Comparison of ENCODE assay signal across 7 cellular contexts in the genomic region with DNA sequence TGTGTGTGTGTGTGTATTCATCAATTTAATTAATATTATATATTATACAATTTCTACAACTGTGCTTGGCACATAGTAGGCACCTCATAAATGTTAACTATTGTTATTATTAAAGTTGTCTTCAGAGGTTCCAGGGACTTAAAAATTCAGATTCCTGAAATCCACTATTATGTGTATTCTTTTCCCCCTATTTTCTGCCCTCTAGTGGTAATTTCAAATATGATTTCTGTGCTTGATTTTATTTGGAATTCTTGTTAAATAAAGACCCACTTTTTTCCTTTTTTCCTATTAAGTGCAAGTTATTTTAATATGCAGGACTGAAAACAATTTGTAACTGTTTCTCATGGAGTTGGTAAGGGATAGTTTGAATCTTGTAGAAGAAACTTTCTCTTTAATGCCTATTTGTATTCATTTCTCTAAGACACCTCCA.
DNase-seq lines count a peak whose midpoint lies in the region; FAIRE-seq and TF ChIP-seq lines count a peak whose summit lies in the region.
"Not testable (repeated sequence)": the region's sequence is repeated elsewhere in the genome, so short reads cannot be mapped to it uniquely, and the experiment has no call there.

No MANE protein-coding gene starts in this region.

- H3K27ac ChIP-seq in DOHH2 (ENCODE audit: low read depth, low read length); keratinocyte (ENCODE audit: control insufficient read depth, insufficient read depth, low read length); neural progenitor cell: not testable (repeated sequence)

- not testable (repeated sequence) for H3K9me3 ChIP-seq in DOHH2 (ENCODE audit: control insufficient read depth, insufficient read depth, low read length); Loucy (ENCODE audit: insufficient read depth, low read depth, low read length); keratinocyte (ENCODE audit: control insufficient read depth, low read depth, low read length); neural progenitor cell (ENCODE audit: low read depth)

- not testable (repeated sequence) for H4K20me1 ChIP-seq in DOHH2 (ENCODE audit: control insufficient read depth, insufficient read depth, low read depth, low read length); Loucy (ENCODE audit: insufficient read depth, low read length, poor library complexity, severe bottlenecking); keratinocyte (ENCODE audit: control insufficient read depth, extremely low read depth, insufficient read depth, low read length); neural progenitor cell (ENCODE audit: low read depth)

- peaks cover 14% of the 10 kb centered on the region; the same call in 1 of the 2 replicates for H3F3A ChIP-seq in DOHH2 (ENCODE audit: control insufficient read depth, insufficient read depth)
- not testable (repeated sequence) for H3F3A ChIP-seq in Loucy (ENCODE audit: low read depth); neural progenitor cell (ENCODE audit: low read depth)

- TF ChIP-seq CTCF in DOHH2 (IDR thresholded peaks at IDR 0.05; ENCODE audit: low read depth, low read length, poor library complexity, severe bottlenecking), result peak; percentile 48
- TF ChIP-seq CTCF in Loucy (conservative IDR thresholded peaks at IDR 0.05; ENCODE audit: low read length), result peak; percentile 59
- not testable (repeated sequence) for TF ChIP-seq CTCF in astrocyte of the spinal cord (IDR thresholded peaks at IDR 0.05; ENCODE audit: low read depth, low read length); keratinocyte (optimal IDR thresholded peaks at IDR 0.05 in 1 of 3, IDR thresholded peaks at IDR 0.05 in 1 of 3, conservative IDR thresholded peaks at IDR 0.05 in 1 of 3; ENCODE audit: extremely low read depth in 1 of 3, insufficient read depth in 2 of 3, low read length in 3 of 3)
- peak; percentile 55 for TF ChIP-seq CTCF in neural progenitor cell (IDR thresholded peaks at IDR 0.05)

- H3K9ac ChIP-seq in Loucy (ENCODE audit: low read depth, low read length, poor library complexity, severe bottlenecking); keratinocyte (ENCODE audit: control insufficient read depth, extremely low read depth, insufficient read depth, low read length); neural progenitor cell: not testable (repeated sequence)

- not testable (repeated sequence) for H3K36me3 ChIP-seq in DOHH2 (ENCODE audit: control insufficient read depth, low read length); Loucy (ENCODE audit: insufficient read depth, low read length); keratinocyte (ENCODE audit: control insufficient read depth in 2 of 2, extremely low read depth in 1 of 2, insufficient read depth in 2 of 2, low read length in 2 of 2); neural progenitor cell

- in situ Hi-C loops in astrocyte of the spinal cord (cut with HindIII; ENCODE audit: low sequenced_read_pairs), result not testable (repeated sequence)

- not testable (repeated sequence) for H3K9me1 ChIP-seq in keratinocyte (ENCODE audit: control insufficient read depth, extremely low read depth, insufficient read depth, low read length)

- H3K4me1 Mint-ChIP-seq in neural progenitor cell, result not testable (repeated sequence)

- dilution Hi-C loops in keratinocyte (cut with MboI; ENCODE audit: extremely low pct_ligation_motif_present, low sequenced_read_pairs), result not testable (repeated sequence)

- not testable (repeated sequence) for H3K9me3 Mint-ChIP-seq in neural progenitor cell

- 0 out of 2 replicates have a peak overlapping the region, but pooled peaks have one; percentile 25 for H3K4me2 ChIP-seq in DOHH2 (ENCODE audit: low read length)
- not testable (repeated sequence) for H3K4me2 ChIP-seq in Loucy (ENCODE audit: low read depth, low read length, poor library complexity, severe bottlenecking); keratinocyte (ENCODE audit: control insufficient read depth, extremely low read depth, insufficient read depth, low read depth, low read length); neural progenitor cell

- not testable (repeated sequence) for H2AFZ ChIP-seq in Loucy (ENCODE audit: low read length); keratinocyte (ENCODE audit: control insufficient read depth, low read length); neural progenitor cell (replicated peaks)

- DNase-seq in OCI-M1 (lab: John Stamatoyannopoulos, UW) (peak; percentile 48), astrocyte of the spinal cord (ENCODE audit: low read depth, low spot score) (peak; percentile 0), epidermal melanocyte (ENCODE audit: insufficient read length, low spot score) (peak; percentile 16)
- not testable (repeated sequence) for DNase-seq in keratinocyte (ENCODE audit: low read depth, low spot score); neural progenitor cell (ENCODE audit: low spot score)

- not testable (repeated sequence) for H3K36me3 Mint-ChIP-seq in neural progenitor cell

- H3K4me3 Mint-ChIP-seq in neural progenitor cell, result not testable (repeated sequence)

- peaks cover 29% of the 10 kb centered on the region for H3K4me1 ChIP-seq in DOHH2 (ENCODE audit: control insufficient read depth, low read length)
- H3K4me1 ChIP-seq in Loucy (ENCODE audit: insufficient read depth, low read length, poor library complexity, severe bottlenecking); keratinocyte (ENCODE audit: control insufficient read depth, extremely low read depth, insufficient read depth, low read length); neural progenitor cell: not testable (repeated sequence)

- not testable (repeated sequence) for H3K79me2 ChIP-seq in DOHH2 (ENCODE audit: control insufficient read depth, low read length); Loucy (ENCODE audit: insufficient read depth, low read length); keratinocyte (ENCODE audit: control insufficient read depth, insufficient read depth, low read length); neural progenitor cell (ENCODE audit: low read depth)

- H3K4me3 ChIP-seq in DOHH2 (ENCODE audit: low read length); Loucy (ENCODE audit: low read length, poor library complexity, severe bottlenecking); astrocyte of the spinal cord (ENCODE audit: low read depth, low read length); keratinocyte (ENCODE audit: control insufficient read depth in 2 of 3, extremely low read depth in 1 of 3, insufficient read depth in 2 of 3, low read depth in 1 of 3, low read length in 3 of 3); neural progenitor cell: not testable (repeated sequence)

- peak; percentile 73 for FAIRE-seq in keratinocyte (lab: Jason Lieb, UNC)

- not testable (repeated sequence) for H3K27me3 Mint-ChIP-seq in neural progenitor cell (ENCODE audit: insufficient read depth, low read depth)

- H3K27ac Mint-ChIP-seq in neural progenitor cell, result not testable (repeated sequence)

- not testable (repeated sequence) for H3K9me2 ChIP-seq in DOHH2 (replicated peaks; ENCODE audit: control insufficient read depth, low read length); Loucy (replicated peaks; ENCODE audit: low read depth, low read length)

- not testable (repeated sequence) for H3K27me3 ChIP-seq in DOHH2 (ENCODE audit: control insufficient read depth, low read length); Loucy (ENCODE audit: insufficient read depth, low read length, poor library complexity, severe bottlenecking); keratinocyte (ENCODE audit: control insufficient read depth, extremely low read depth, insufficient read depth, low read length); neural progenitor cell
